ENCODE assay signal across 18 cellular contexts in genomic region chr6:139680819-139681218, GRCh38.
"Had no signal": no experiment of that assay in that cellular context is flagged by ENCODE, and none has a peak within 500 bp of the region (broad histone marks: within the 10 kb centered on the region; RNA-seq: fewer than 3 reads in every experiment).

No MANE protein-coding gene starts in this region.

- H3K9me3 Mint-ChIP-seq: activated CD8-positive, alpha-beta T cell treated with anti-CD3 and anti-CD28 coated beads for 36 hours; activated naive CD4-positive, alpha-beta T cell treated with anti-CD3 and anti-CD28 coated beads, Interleukin-2, amount 50 U/mL, for 72 hours; activated T-cell treated with anti-CD3 and anti-CD28 coated beads, Interleukin-2, amount 50 U/mL, for 4 hours; central memory CD8-positive, alpha-beta T cell; dendritic cell treated with granulocyte-macrophage colony-stimulating factor and Interleukin-4, amounts not matched to agents 40 ng/mL and 50 ng/mL, for 4 days; stimulated activated naive CD8-positive, alpha-beta T cell treated with anti-CD3 and anti-CD28 coated beads, Interleukin-15, amount 100 ng/mL, for 72 hours; WTC11 had no signal

- ATAC-seq: activated CD8-positive, alpha-beta T cell treated with anti-CD3 and anti-CD28 coated beads for 36 hours; activated naive CD4-positive, alpha-beta T cell treated with anti-CD3 and anti-CD28 coated beads, Interleukin-2, amount 50 U/mL, for 72 hours; activated T-cell treated with anti-CD3 and anti-CD28 coated beads, Interleukin-2, amount 50 U/mL, for 4 hours; foreskin keratinocyte; left ventricle myocardium superior; stimulated activated naive CD8-positive, alpha-beta T cell treated with anti-CD3 and anti-CD28 coated beads, Interleukin-15, amount 100 ng/mL, for 72 hours; WTC11 had no signal

- H3K27ac Mint-ChIP-seq: activated CD8-positive, alpha-beta T cell treated with anti-CD3 and anti-CD28 coated beads for 36 hours; activated naive CD4-positive, alpha-beta T cell treated with anti-CD3 and anti-CD28 coated beads, Interleukin-2, amount 50 U/mL, for 72 hours; dendritic cell treated with granulocyte-macrophage colony-stimulating factor and Interleukin-4, amounts not matched to agents 40 ng/mL and 50 ng/mL, for 4 days; stimulated activated naive CD8-positive, alpha-beta T cell treated with anti-CD3 and anti-CD28 coated beads, Interleukin-15, amount 100 ng/mL, for 72 hours; WTC11 had no signal

- H3K36me3 Mint-ChIP-seq: activated naive CD4-positive, alpha-beta T cell treated with anti-CD3 and anti-CD28 coated beads, Interleukin-2, amount 50 U/mL, for 72 hours; WTC11 had no signal

- H3K9me3 ChIP-seq: psoas muscle, sigmoid colon, upper lobe of left lung had no signal

- H3K4me3 ChIP-seq: psoas muscle, sigmoid colon, upper lobe of left lung had no signal

- H3K27me3 ChIP-seq: foreskin keratinocyte, sigmoid colon, upper lobe of left lung had no signal

- H3K27ac ChIP-seq: foreskin keratinocyte, psoas muscle, sigmoid colon, upper lobe of left lung had no signal

- DNase-seq: activated CD4-positive, alpha-beta T cell treated with anti-CD3 and anti-CD28 coated beads for 48 hours; activated CD8-positive, alpha-beta T cell treated with anti-CD3 and anti-CD28 coated beads for 36 hours; activated effector memory CD4-positive, alpha-beta T cell treated with Interleukin-2 at 50 U/mL for 16 hours; activated T-cell treated with anti-CD3 and anti-CD28 coated beads, Interleukin-2, amount 50 U/mL, for 4 hours; effector memory CD4-positive, alpha-beta T cell; foreskin keratinocyte; kidney glomerular epithelial cell; left ventricle myocardium superior; mesenchymal stem cell; psoas muscle; sigmoid colon; stimulated activated CD4-positive, alpha-beta T cell treated with anti-CD3 and anti-CD28 coated beads, Interleukin-1b, Interleukin-23, amount 100 ng/mL, for 48 hours; stimulated activated naive CD8-positive, alpha-beta T cell treated with anti-CD3 and anti-CD28 coated beads, Interleukin-15, amount 100 ng/mL, for 72 hours; upper lobe of left lung had no signal

- H3K27me3 Mint-ChIP-seq: activated CD8-positive, alpha-beta T cell treated with anti-CD3 and anti-CD28 coated beads for 36 hours; central memory CD8-positive, alpha-beta T cell; dendritic cell treated with granulocyte-macrophage colony-stimulating factor and Interleukin-4, amounts not matched to agents 40 ng/mL and 50 ng/mL, for 4 days; stimulated activated naive CD8-positive, alpha-beta T cell treated with anti-CD3 and anti-CD28 coated beads, Interleukin-15, amount 100 ng/mL, for 72 hours had no signal

- H3K4me1 Mint-ChIP-seq: central memory CD8-positive, alpha-beta T cell; stimulated activated naive CD8-positive, alpha-beta T cell treated with anti-CD3 and anti-CD28 coated beads, Interleukin-15, amount 100 ng/mL, for 72 hours had no signal

- H3K4me1 ChIP-seq: foreskin keratinocyte, psoas muscle had no signal

- H3K4me3 Mint-ChIP-seq: activated CD8-positive, alpha-beta T cell treated with anti-CD3 and anti-CD28 coated beads for 36 hours; activated T-cell treated with anti-CD3 and anti-CD28 coated beads, Interleukin-2, amount 50 U/mL, for 4 hours; central memory CD8-positive, alpha-beta T cell; dendritic cell treated with granulocyte-macrophage colony-stimulating factor and Interleukin-4, amounts not matched to agents 40 ng/mL and 50 ng/mL, for 4 days; stimulated activated naive CD8-positive, alpha-beta T cell treated with anti-CD3 and anti-CD28 coated beads, Interleukin-15, amount 100 ng/mL, for 72 hours; WTC11 had no signal

- H3K36me3 ChIP-seq: sigmoid colon, upper lobe of left lung had no signal
